ENCODE assay signal across 33 cellular contexts in the genomic region with DNA sequence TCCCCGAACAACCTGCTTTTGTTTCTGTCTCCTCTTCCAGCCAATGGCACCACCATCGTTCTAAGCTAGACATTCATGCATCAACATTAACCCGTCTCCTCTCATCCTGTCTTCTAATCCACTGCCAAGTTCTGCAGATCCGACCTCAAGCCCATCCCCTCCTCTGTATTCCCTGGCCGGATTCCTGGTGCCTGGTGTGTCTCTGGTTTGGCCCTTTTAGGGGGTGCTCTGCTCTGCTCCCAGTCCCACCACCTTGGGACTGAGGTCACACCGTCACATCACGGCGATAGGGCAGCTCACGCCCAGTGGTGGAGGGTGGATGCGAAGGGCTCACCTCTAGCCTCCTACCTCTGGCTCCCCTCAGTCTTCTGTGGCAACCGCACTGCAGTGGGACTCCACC.
"Had no signal": no experiment of that assay in that cellular context is flagged by ENCODE, and none has a peak within 500 bp of the region (broad histone marks: within the 10 kb centered on the region; RNA-seq: fewer than 3 reads in every experiment).

No MANE protein-coding gene starts in this region.

- H3K4me3 Mint-ChIP-seq: activated CD4-positive, alpha-beta T cell treated with anti-CD3 and anti-CD28 coated beads, Interleukin-2, amount 10 ng/mL, durations not matched to agents 24 days and 14 days; activated CD8-positive, alpha-beta T cell treated with anti-CD3 and anti-CD28 coated beads for 36 hours; activated T-cell treated with anti-CD3 and anti-CD28 coated beads, Interleukin-2, amount 50 U/mL, for 72 hours; brain; central memory CD8-positive, alpha-beta T cell; IgD-negative memory B cell had no signal

- FAIRE-seq: astrocyte had no signal

- ATAC-seq: activated CD8-positive, alpha-beta T cell treated with anti-CD3 and anti-CD28 coated beads for 36 hours; activated naive CD4-positive, alpha-beta T cell treated with anti-CD3 and anti-CD28 coated beads, Interleukin-2, amount 50 U/mL, for 72 hours; activated T-cell treated with anti-CD3 and anti-CD28 coated beads, Interleukin-2, amount 50 U/mL, for 72 hours had no signal

- H3K27me3 Mint-ChIP-seq: activated CD8-positive, alpha-beta T cell treated with anti-CD3 and anti-CD28 coated beads for 36 hours; central memory CD8-positive, alpha-beta T cell; IgD-negative memory B cell had no signal

- H3K4me1 ChIP-seq: Peyer's patch had no signal

- H3K27ac ChIP-seq: adrenal gland, Peyer's patch, WERI-Rb-1 had no signal

- H3K27me3 ChIP-seq: adrenal gland, Peyer's patch had no signal

- H3K27ac Mint-ChIP-seq: activated CD4-positive, alpha-beta T cell treated with anti-CD3 and anti-CD28 coated beads, Interleukin-2, amount 10 ng/mL, durations not matched to agents 24 days and 14 days; activated CD8-positive, alpha-beta T cell treated with anti-CD3 and anti-CD28 coated beads for 36 hours; activated naive CD4-positive, alpha-beta T cell treated with anti-CD3 and anti-CD28 coated beads, Interleukin-2, amount 50 U/mL, for 72 hours; activated T-cell treated with anti-CD3 and anti-CD28 coated beads, Interleukin-2, amount 50 U/mL, for 72 hours; activated T-helper 2 cell treated with anti-CD3 and anti-CD28 coated beads, Interferon-gamma antibody, Interleukin-2, Interleukin-4, amounts not matched to agents 10 μg/mL and 5 μg/mL and 100 μg/mL, durations not matched to agents 14 hours and 24 hours and 36 hours; IgD-negative memory B cell had no signal

- H3K4me1 Mint-ChIP-seq: activated CD4-positive, alpha-beta T cell treated with anti-CD3 and anti-CD28 coated beads, Interleukin-2, amount 10 ng/mL, durations not matched to agents 24 days and 14 days; central memory CD8-positive, alpha-beta T cell; IgD-negative memory B cell had no signal

- H3K36me3 Mint-ChIP-seq: activated naive CD4-positive, alpha-beta T cell treated with anti-CD3 and anti-CD28 coated beads, Interleukin-2, amount 50 U/mL, for 72 hours; brain; IgD-negative memory B cell had no signal

- H3K4me3 ChIP-seq: adrenal gland, Peyer's patch had no signal

- DNase-seq: activated CD4-positive, alpha-beta T cell treated with anti-CD3 and anti-CD28 coated beads, Interleukin-2, amount 10 ng/mL, durations not matched to agents 24 days and 14 days; activated CD4-positive, alpha-beta T cell treated with anti-CD3 and anti-CD28 coated beads, Interleukin-2, amount 50 U/mL, for 4 hours; activated CD8-positive, alpha-beta T cell treated with anti-CD3 and anti-CD28 coated beads for 36 hours; activated gamma-delta T cell; activated naive CD4-positive, alpha-beta T cell treated with Interleukin-2 at 50 U/mL for 16 hours; activated T-cell treated with anti-CD3 and anti-CD28 coated beads, Interleukin-2, amount 50 U/mL, for 1 hour; activated T-cell treated with anti-CD3 and anti-CD28 coated beads, Interleukin-2, amount 50 U/mL, for 72 hours; Kasumi-1; KG1; MM.1S; MV-4-11; NCI-H1092; NCI-H1436 treated with DMSO at 0.1 percent for 48 hours; NCI-H1694 treated with DMSO at 0.1 percent for 48 hours; NCI-H2029; NCI-H2107; NCI-H2171; NCI-H748 treated with DMSO at 0.1 percent for 48 hours; NK-92 treated with Interleukin-12 subunit alpha and Interleukin-12 subunit beta, amount 100 ng/mL, for 24 hours; Peyer's patch; RPMI8226; SIG-M5; T-helper 1 cell; T-helper 2 cell; T-helper 9 cell; WERI-Rb-1 had no signal

- H3K9me3 Mint-ChIP-seq: activated CD4-positive, alpha-beta T cell treated with anti-CD3 and anti-CD28 coated beads, Interleukin-2, amount 10 ng/mL, durations not matched to agents 24 days and 14 days; activated CD8-positive, alpha-beta T cell treated with anti-CD3 and anti-CD28 coated beads for 36 hours; activated naive CD4-positive, alpha-beta T cell treated with anti-CD3 and anti-CD28 coated beads, Interleukin-2, amount 50 U/mL, for 72 hours; activated T-cell treated with anti-CD3 and anti-CD28 coated beads, Interleukin-2, amount 50 U/mL, for 72 hours; activated T-helper 2 cell treated with anti-CD3 and anti-CD28 coated beads, Interferon-gamma antibody, Interleukin-2, Interleukin-4, amounts not matched to agents 10 μg/mL and 5 μg/mL and 100 μg/mL, durations not matched to agents 14 hours and 24 hours and 36 hours; brain; central memory CD8-positive, alpha-beta T cell; IgD-negative memory B cell had no signal

- H3K9me3 ChIP-seq: adrenal gland, Peyer's patch had no signal

- H3K36me3 ChIP-seq: adrenal gland, Peyer's patch, WERI-Rb-1 had no signal
